In genomic region chr4:151153585-151153984, GRCh38 we compare ENCODE assay signal across 14 cellular contexts. TPM values are rescaled to one million over a fixed set of nuclear protein-coding genes. Genes with fewer than 3 reads are reported as not detected.
DNase-seq lines count a peak whose midpoint lies in the region; ATAC-seq, FAIRE-seq and TF ChIP-seq lines count a peak whose summit lies in the region.
"Had no signal": no experiment of that assay in that cellular context is flagged by ENCODE, and none has a peak within 500 bp of the region (broad histone marks: within the 10 kb centered on the region; RNA-seq: fewer than 3 reads in every experiment).

No MANE protein-coding gene starts in this region.

- H3K9me3 ChIP-seq in mucosa of descending colon, result no peaks in the 10 kb centered on the region

- H3K27ac Mint-ChIP-seq in endothelial cell (ENCODE audit: unreplicated experiment), result peak overlapping the region; percentile 37
- H3K27ac Mint-ChIP-seq: CD4-positive, CD25-positive, alpha-beta regulatory T cell had no signal

- H3K9me3 Mint-ChIP-seq in endothelial cell (ENCODE audit: unreplicated experiment), result no peaks in the 10 kb centered on the region

- H3K4me3 Mint-ChIP-seq in endothelial cell (ENCODE audit: unreplicated experiment), result no peak overlapping the region
- H3K4me3 Mint-ChIP-seq: CD4-positive, CD25-positive, alpha-beta regulatory T cell had no signal

- peaks cover 22% of the 10 kb centered on the region for H3K36me3 Mint-ChIP-seq in endothelial cell (ENCODE audit: low read depth, unreplicated experiment)
- H3K36me3 Mint-ChIP-seq: CD4-positive, CD25-positive, alpha-beta regulatory T cell had no signal

- H3K27me3 Mint-ChIP-seq in endothelial cell (ENCODE audit: unreplicated experiment), result peaks cover 1% of the 10 kb centered on the region

- no peak for FAIRE-seq in D721Med (lab: Jason Lieb, UNC)
- FAIRE-seq: H54 had no signal

- H3K36me3 ChIP-seq in mucosa of descending colon (ENCODE audit: low read depth), result no peaks in the 10 kb centered on the region

- no peak overlapping the region for H3K4me3 ChIP-seq in mucosa of descending colon
- H3K4me3 ChIP-seq: GM23248 had no signal

- CTCF ChIA-PET in RWPE1 (lab: Yijun Ruan, JAX), result no interaction called here

- H3K4me1 ChIP-seq in mucosa of descending colon (ENCODE audit: low read depth), result no peaks in the 10 kb centered on the region

- ATAC-seq in mucosa of descending colon, result peak; percentile 54
- ATAC-seq: HCT116 had no signal

- intact Hi-C loops in mucosa of descending colon (cut with DNase I, micrococcal nuclease), result no loop called here

- no peak overlapping the region for H3K27ac ChIP-seq in RWPE1
- H3K27ac ChIP-seq: 22Rv1, GM23248 had no signal

- POLR2A ChIA-PET in RWPE1 (lab: Yijun Ruan, JAX; ENCODE audit: low non-redundant PET), result no interaction called here

- no peak for TF ChIP-seq CTCF in endothelial cell (IDR thresholded peaks at IDR 0.05; ENCODE audit: unreplicated experiment)
- TF ChIP-seq CTCF in mucosa of descending colon (IDR thresholded peaks at IDR 0.05), result no peak
- no peak for TF ChIP-seq CTCF in D721Med (IDR thresholded peaks at IDR 0.05; ENCODE audit: insufficient read depth, missing control alignments)
- TF ChIP-seq CTCF in RWPE1 (conservative IDR thresholded peaks at IDR 0.05; ENCODE audit: low read depth), result no peak

- peaks cover 11% of the 10 kb centered on the region for H3K4me1 Mint-ChIP-seq in endothelial cell (ENCODE audit: unreplicated experiment)

- DNase-seq in NOMO-1 treated with DMSO at 0.1 percent for 48 hours (lab: John Stamatoyannopoulos, UW; ENCODE audit: unreplicated experiment) (peak; percentile 7), NOMO-1 treated with dmso at 0.1 percent for 144 hours (lab: John Stamatoyannopoulos, UW; ENCODE audit: unreplicated experiment) (no peak), endothelial cell (ENCODE audit: low spot score) (no peak), mucosa of descending colon (no peak), GM19240 (ENCODE audit: insufficient read length, low spot score) (no peak), D721Med (ENCODE audit: insufficient read length, low spot score) (no peak), RWPE1 (ENCODE audit: low spot score) (no peak)
- DNase-seq in stimulated activated CD4-positive, alpha-beta T cell treated with anti-CD3 and anti-CD28 coated beads, Interleukin-15, amount 100 ng/mL, for 24 hours, result no peak
- DNase-seq: CD4-positive, CD25-positive, alpha-beta regulatory T cell; DMS 273 treated with DMSO at 0.1 percent for 48 hours; GM23248 had no signal

RNA-seq across cellular contexts. Expression of gene RPS3A, which starts 54.2 kb away (rescaled TPM):
- total RNA-seq in endothelial cell (ENCODE audit: unreplicated experiment), result 2,209 TPM
- total RNA-seq in mucosa of descending colon, result 1,000 to 10,000 TPM; 1,131 to 1,494 (median 1,246) TPM
